27 cellular contexts compared by ENCODE assay signal in genomic region chr6:101516553-101516952, GRCh38.
"Had no signal": no experiment of that assay in that cellular context is flagged by ENCODE, and none has a peak within 500 bp of the region (broad histone marks: within the 10 kb centered on the region; RNA-seq: fewer than 3 reads in every experiment).

No MANE protein-coding gene starts in this region.

- H3K4me3 Mint-ChIP-seq: activated CD4-positive, alpha-beta memory T cell treated with anti-CD3 and anti-CD28 coated beads for 36 hours; activated CD4-positive, alpha-beta T cell treated with anti-CD3 and anti-CD28 coated beads, Interleukin-2, amount 10 ng/mL, durations not matched to agents 7 days and 5 days; activated naive CD4-positive, alpha-beta T cell treated with anti-CD3 and anti-CD28 coated beads for 36 hours; activated naive CD8-positive, alpha-beta T cell; activated T-helper 17 cell treated with anti-CD3 and anti-CD28 coated beads, Interleukin-2, amount 50 U/mL, for 72 hours; IgD-negative memory B cell had no signal

- H3K4me1 Mint-ChIP-seq: activated CD4-positive, alpha-beta T cell treated with anti-CD3 and anti-CD28 coated beads, Interleukin-2, amount 10 ng/mL, durations not matched to agents 7 days and 5 days; activated T-helper 17 cell treated with anti-CD3 and anti-CD28 coated beads, Interleukin-2, amount 50 U/mL, for 72 hours; IgD-negative memory B cell had no signal

- DNase-seq: activated CD4-positive, alpha-beta memory T cell treated with anti-CD3 and anti-CD28 coated beads for 36 hours; activated CD4-positive, alpha-beta T cell treated with anti-CD3 and anti-CD28 coated beads, Interleukin-2, amount 10 ng/mL, durations not matched to agents 7 days and 5 days; activated CD4-positive, CD25-positive, alpha-beta regulatory T cell; activated CD8-positive, alpha-beta memory T cell treated with anti-CD3 and anti-CD28 coated beads for 24 hours; activated gamma-delta T cell; activated naive CD4-positive, alpha-beta T cell treated with anti-CD3 and anti-CD28 coated beads for 36 hours; activated T-cell treated with anti-CD3 and anti-CD28 coated beads for 4 hours; activated T-cell treated with anti-CD3 and anti-CD28 coated beads, Interleukin-2, amount 50 U/mL, for 48 hours; amygdala; brain microvascular endothelial cell; cerebellar nuclear complex; KG1; MG63; MV-4-11; NCI-H1436 treated with DMSO at 0.1 percent for 48 hours; NCI-H187; NCI-H345; NCI-H524 treated with DMSO at 0.1 percent for 48 hours; NCI-H774; NK-92 treated with Interleukin-12 subunit alpha and Interleukin-12 subunit beta, amount 100 ng/mL, for 24 hours; OCI-M1; RPMI8226; SK-N-SH; T-helper 1 cell had no signal

- H3K27me3 Mint-ChIP-seq: activated CD4-positive, alpha-beta memory T cell treated with anti-CD3 and anti-CD28 coated beads for 36 hours; activated CD4-positive, alpha-beta T cell treated with anti-CD3 and anti-CD28 coated beads, Interleukin-2, amount 10 ng/mL, durations not matched to agents 7 days and 5 days; activated naive CD8-positive, alpha-beta T cell; activated T-helper 17 cell treated with anti-CD3 and anti-CD28 coated beads, Interleukin-2, amount 50 U/mL, for 72 hours; IgD-negative memory B cell had no signal

- H3K27ac Mint-ChIP-seq: activated CD4-positive, alpha-beta memory T cell treated with anti-CD3 and anti-CD28 coated beads for 36 hours; activated CD4-positive, alpha-beta T cell treated with anti-CD3 and anti-CD28 coated beads, Interleukin-2, amount 10 ng/mL, durations not matched to agents 7 days and 5 days; activated naive CD4-positive, alpha-beta T cell treated with anti-CD3 and anti-CD28 coated beads for 36 hours; activated naive CD8-positive, alpha-beta T cell; activated T-helper 17 cell treated with anti-CD3 and anti-CD28 coated beads, Interleukin-2, amount 50 U/mL, for 72 hours; IgD-negative memory B cell had no signal

- H3K36me3 Mint-ChIP-seq: activated CD4-positive, alpha-beta memory T cell treated with anti-CD3 and anti-CD28 coated beads for 36 hours; activated naive CD8-positive, alpha-beta T cell; IgD-negative memory B cell had no signal

- H3K9me3 Mint-ChIP-seq: activated CD4-positive, alpha-beta T cell treated with anti-CD3 and anti-CD28 coated beads, Interleukin-2, amount 10 ng/mL, durations not matched to agents 7 days and 5 days; activated naive CD4-positive, alpha-beta T cell treated with anti-CD3 and anti-CD28 coated beads for 36 hours had no signal
